ENCODE assay signal across 2 cellular contexts in the genomic region with DNA sequence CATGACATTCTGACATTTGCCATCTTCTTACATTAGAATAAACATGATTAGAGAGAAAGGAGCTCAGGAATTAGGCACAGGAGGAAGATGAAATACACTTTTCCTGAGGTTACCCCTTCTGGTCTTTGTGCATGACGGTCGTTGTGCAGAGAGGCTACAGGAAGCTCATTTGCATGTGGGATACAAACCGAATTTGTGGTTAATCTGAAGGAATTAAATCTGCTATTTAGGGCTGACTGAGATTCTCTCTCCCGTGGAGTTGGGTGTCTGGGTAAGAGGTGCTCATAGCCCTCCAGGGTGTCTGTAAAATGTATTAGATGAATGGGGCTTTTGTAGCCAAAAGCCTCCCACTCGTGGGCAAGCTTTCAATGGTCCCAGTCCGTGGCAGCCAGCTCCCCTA.
TF ChIP-seq lines count a peak whose summit lies in the region.

No MANE protein-coding gene starts in this region.

TF ChIP-seq in IMR-90, 13 proteins besides CTCF, POLR2A, EP300 and RAD21:
- TF ChIP-seq SMC3 (IDR thresholded peaks at IDR 0.05; ENCODE audit: low read depth, low read length) = no peak
- no peak for TF ChIP-seq MXI1 (IDR thresholded peaks at IDR 0.05; ENCODE audit: borderline replicate concordance, low read depth, low read length)
- TF ChIP-seq CHD1 (IDR thresholded peaks at IDR 0.05; ENCODE audit: low read depth, low read length) = no peak
- TF ChIP-seq, protein P1, sequence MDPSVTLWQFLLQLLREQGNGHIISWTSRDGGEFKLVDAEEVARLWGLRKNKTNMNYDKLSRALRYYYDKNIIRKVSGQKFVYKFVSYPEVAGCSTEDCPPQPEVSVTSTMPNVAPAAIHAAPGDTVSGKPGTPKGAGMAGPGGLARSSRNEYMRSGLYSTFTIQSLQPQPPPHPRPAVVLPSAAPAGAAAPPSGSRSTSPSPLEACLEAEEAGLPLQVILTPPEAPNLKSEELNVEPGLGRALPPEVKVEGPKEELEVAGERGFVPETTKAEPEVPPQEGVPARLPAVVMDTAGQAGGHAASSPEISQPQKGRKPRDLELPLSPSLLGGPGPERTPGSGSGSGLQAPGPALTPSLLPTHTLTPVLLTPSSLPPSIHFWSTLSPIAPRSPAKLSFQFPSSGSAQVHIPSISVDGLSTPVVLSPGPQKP (IDR thresholded peaks at IDR 0.05; ENCODE audit: borderline replicate concordance, low read depth, low read length) = no peak
- TF ChIP-seq MAZ (IDR thresholded peaks at IDR 0.05; ENCODE audit: borderline replicate concordance, low read depth, low read length) = no peak
- TF ChIP-seq, protein P2, sequence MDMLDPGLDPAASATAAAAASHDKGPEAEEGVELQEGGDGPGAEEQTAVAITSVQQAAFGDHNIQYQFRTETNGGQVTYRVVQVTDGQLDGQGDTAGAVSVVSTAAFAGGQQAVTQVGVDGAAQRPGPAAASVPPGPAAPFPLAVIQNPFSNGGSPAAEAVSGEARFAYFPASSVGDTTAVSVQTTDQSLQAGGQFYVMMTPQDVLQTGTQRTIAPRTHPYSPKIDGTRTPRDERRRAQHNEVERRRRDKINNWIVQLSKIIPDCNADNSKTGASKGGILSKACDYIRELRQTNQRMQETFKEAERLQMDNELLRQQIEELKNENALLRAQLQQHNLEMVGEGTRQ (IDR thresholded peaks at IDR 0.05; ENCODE audit: low read depth, low read length) = no peak
- TF ChIP-seq CEBPB (IDR thresholded peaks at IDR 0.05; ENCODE audit: low read depth, low read length) = no peak
- TF ChIP-seq RCOR1 (IDR thresholded peaks at IDR 0.05; ENCODE audit: insufficient replicate concordance, low read length) = no peak
- TF ChIP-seq BHLHE40 (IDR thresholded peaks at IDR 0.05; ENCODE audit: low read depth, low read length) = no peak
- no peak for TF ChIP-seq FOS (IDR thresholded peaks at IDR 0.05; ENCODE audit: low read depth, low read length)
- no peak for TF ChIP-seq NFE2L2 (IDR thresholded peaks at IDR 0.05; ENCODE audit: low read depth, low read length)
- no peak for TF ChIP-seq MAFK (IDR thresholded peaks at IDR 0.05; ENCODE audit: low read depth, low read length)
- TF ChIP-seq RFX5 (IDR thresholded peaks at IDR 0.05; ENCODE audit: low read depth, low read length) = no peak

TF ChIP-seq in H1, 55 proteins besides CTCF, POLR2A, EP300 and RAD21:
- TF ChIP-seq SRF (IDR thresholded peaks at IDR 0.05; ENCODE audit: low read depth, low read length) (no peak), KDM1A (IDR thresholded peaks at IDR 0.05; ENCODE audit: borderline replicate concordance, low read length) (no peak), TAF7 (optimal IDR thresholded peaks at IDR 0.05; ENCODE audit: borderline replicate concordance, low read depth, low read length) (no peak), BACH1 (IDR thresholded peaks at IDR 0.05; ENCODE audit: low read length) (no peak), YY1 (IDR thresholded peaks at IDR 0.05; ENCODE audit: low read depth, low read length) (no peak), CHD7 (IDR thresholded peaks at IDR 0.05; ENCODE audit: insufficient replicate concordance, low read length) (no peak), ASH2L (IDR thresholded peaks at IDR 0.05; ENCODE audit: low read length) (no peak), SIX5 (IDR thresholded peaks at IDR 0.05; ENCODE audit: low read depth, low read length) (no peak), CEBPB (IDR thresholded peaks at IDR 0.05; ENCODE audit: low read depth, low read length) (no peak), KDM4A (IDR thresholded peaks at IDR 0.05; ENCODE audit: low read depth, low read length, severe bottlenecking) (no peak), SAP30 (IDR thresholded peaks at IDR 0.05; ENCODE audit: insufficient read depth, insufficient replicate concordance, low read length) (no peak), CBX5 (IDR thresholded peaks at IDR 0.05; ENCODE audit: low read depth, low read length) (no peak), CREB1 (IDR thresholded peaks at IDR 0.05) (no peak), NANOG (IDR thresholded peaks at IDR 0.05; ENCODE audit: insufficient read depth, low read depth, low read length, poor library complexity, severe bottlenecking) (no peak), ATF3 (IDR thresholded peaks at IDR 0.05; ENCODE audit: insufficient read depth, low read depth, low read length) (no peak)
- TF ChIP-seq, protein P2 (IDR thresholded peaks at IDR 0.05; ENCODE audit: low read length) = no peak
